ENCODE assay signal across 27 cellular contexts in the genomic region with DNA sequence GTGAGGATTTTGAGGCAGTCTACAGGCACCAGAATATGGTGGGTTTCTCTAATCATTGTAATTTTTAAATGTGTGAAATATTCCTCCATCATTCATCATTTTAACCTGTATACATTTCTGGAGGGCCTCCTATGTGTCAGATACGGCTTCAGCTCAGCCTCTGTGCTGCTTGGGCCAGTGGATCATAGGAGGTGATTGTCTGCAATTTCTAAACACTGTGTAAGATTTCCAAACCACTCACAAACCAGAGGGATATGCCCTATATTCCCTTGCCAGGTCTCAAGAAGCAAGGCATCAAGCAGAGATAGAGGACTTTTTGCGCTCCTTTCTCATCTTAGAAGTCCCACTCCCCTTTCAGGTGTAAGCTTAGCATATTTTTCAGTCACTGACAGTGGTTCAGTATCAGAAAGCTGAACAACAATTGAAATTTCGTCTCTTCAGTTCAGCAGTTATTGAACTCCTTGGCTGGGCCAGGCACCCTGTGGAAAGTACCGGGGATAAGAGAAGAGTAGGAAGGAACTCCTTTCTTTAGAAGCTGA.
DNase-seq lines count a peak whose midpoint lies in the region; ATAC-seq and TF ChIP-seq lines count a peak whose summit lies in the region.
"Had no signal": no experiment of that assay in that cellular context is flagged by ENCODE, and none has a peak within 500 bp of the region (broad histone marks: within the 10 kb centered on the region; RNA-seq: fewer than 3 reads in every experiment).

No MANE protein-coding gene starts in this region.

- DNase-seq in dorsolateral prefrontal cortex (no peak), left lobe of liver (ENCODE audit: low spot score) (no peak), OCI-M2 (lab: John Stamatoyannopoulos, UW; ENCODE audit: unreplicated experiment) (no peak), osteocyte (ENCODE audit: extremely low spot score, unreplicated experiment) (no peak)
- no peak for DNase-seq in activated CD4-positive, alpha-beta T cell treated with anti-CD3 and anti-CD28 coated beads for 48 hours
- DNase-seq: ACHN; activated naive CD4-positive, alpha-beta T cell; activated T-cell treated with anti-CD3 and anti-CD28 coated beads, Interleukin-2, amount 50 U/mL, for 1 hour; adrenal gland; endodermal cell; GOT3; KG1; MG63; NCI-H1105 treated with DMSO at 0.1 percent for 48 hours; NCI-H2081; NCI-H345; pancreas; stimulated activated CD4-positive, alpha-beta T cell treated with anti-CD3 and anti-CD28 coated beads, Interleukin-4, amount 100 ng/mL, for 24 hours; testis had no signal

- TF ChIP-seq CTCF in dorsolateral prefrontal cortex (IDR thresholded peaks at IDR 0.05 in 54 of 56, conservative IDR thresholded peaks at IDR 0.05 in 2 of 56; ENCODE audit: low read depth in 1 of 56, partially characterized antibody in 56 of 56) (no peak), osteocyte (IDR thresholded peaks at IDR 0.05) (no peak)

- H3K27me3 ChIP-seq in dorsolateral prefrontal cortex = no peaks in the 10 kb centered on the region
- H3K27me3 ChIP-seq: adrenal gland, BLaER1, breast epithelium, MG63, pancreas, testis had no signal

- no peaks in the 10 kb centered on the region for H3K36me3 Mint-ChIP-seq in activated T-helper 17 cell treated with anti-CD3 and anti-CD28 coated beads, Interleukin-2, amount 50 U/mL, for 72 hours (ENCODE audit: low read depth)
- peaks cover 1% of the 10 kb centered on the region for H3K36me3 Mint-ChIP-seq in osteocyte (ENCODE audit: unreplicated experiment)
- H3K36me3 Mint-ChIP-seq: natural killer cell treated with Interleukin-12 subunit alpha and Interleukin-12 subunit beta and Interleukin-15 and Interleukin-18, amount 100 ng/mL, for 72 hours; stimulated activated memory B cell treated with anti-CD40 and anti-IgM and Interleukin-4, amounts not matched to agents 10 μg/mL and 1 μg/mL and 100 μg/mL, for 72 hours had no signal

- no peaks in the 10 kb centered on the region for H3K27me3 Mint-ChIP-seq in activated T-helper 17 cell treated with anti-CD3 and anti-CD28 coated beads, Interleukin-2, amount 50 U/mL, for 72 hours
- H3K27me3 Mint-ChIP-seq in osteocyte (ENCODE audit: unreplicated experiment) = no peaks in the 10 kb centered on the region

- H3K4me3 ChIP-seq in dorsolateral prefrontal cortex = peak overlapping the region in 8 of 59 donors; percentile 0 to 61 (median 27)
- H3K4me3 ChIP-seq: adrenal gland, BLaER1, breast epithelium, MG63, pancreas, testis had no signal

- H3K4me1 Mint-ChIP-seq in activated T-helper 17 cell treated with anti-CD3 and anti-CD28 coated beads, Interleukin-2, amount 50 U/mL, for 72 hours = peaks cover 22% of the 10 kb centered on the region
- H3K4me1 Mint-ChIP-seq in osteocyte (ENCODE audit: unreplicated experiment) = peaks cover 7% of the 10 kb centered on the region

- ATAC-seq in activated T-helper 17 cell treated with anti-CD3 and anti-CD28 coated beads, Interleukin-2, amount 50 U/mL, for 72 hours (replicated peaks) = no peak
- ATAC-seq in left lobe of liver = peak; percentile 48
- ATAC-seq: esophagus mucosa; natural killer cell treated with Interleukin-12 subunit alpha and Interleukin-12 subunit beta and Interleukin-15 and Interleukin-18, amount 100 ng/mL, for 72 hours; pancreas; stimulated activated memory B cell treated with anti-CD40 and anti-IgM and Interleukin-4, amounts not matched to agents 10 μg/mL and 1 μg/mL and 100 μg/mL, for 72 hours had no signal

- H3K27ac ChIP-seq in dorsolateral prefrontal cortex (peak overlapping the region in 57 of 59 donors; percentile 13 to 92 (median 67)), temporal lobe (ENCODE audit: low read depth, low read length) (peak overlapping the region; percentile 58)
- H3K27ac ChIP-seq: adrenal gland, BLaER1, breast epithelium, pancreas had no signal

- H3K9me3 Mint-ChIP-seq in activated T-helper 17 cell treated with anti-CD3 and anti-CD28 coated beads, Interleukin-2, amount 50 U/mL, for 72 hours = no peaks in the 10 kb centered on the region
- H3K9me3 Mint-ChIP-seq in osteocyte (ENCODE audit: unreplicated experiment) = no peaks in the 10 kb centered on the region
- H3K9me3 Mint-ChIP-seq: endodermal cell; natural killer cell treated with Interleukin-12 subunit alpha and Interleukin-12 subunit beta and Interleukin-15 and Interleukin-18, amount 100 ng/mL, for 72 hours; stimulated activated memory B cell treated with anti-CD40 and anti-IgM and Interleukin-4, amounts not matched to agents 10 μg/mL and 1 μg/mL and 100 μg/mL, for 72 hours; T-helper 2 cell treated with Interferon-gamma antibody and Interleukin-4, amounts not matched to agents 5 μg/mL and 100 μg/mL, for 36 hours had no signal

- H3K4me3 Mint-ChIP-seq in activated T-helper 17 cell treated with anti-CD3 and anti-CD28 coated beads, Interleukin-2, amount 50 U/mL, for 72 hours = no peak overlapping the region
- no peak overlapping the region for H3K4me3 Mint-ChIP-seq in osteocyte (ENCODE audit: unreplicated experiment)
- H3K4me3 Mint-ChIP-seq: endodermal cell; natural killer cell treated with Interleukin-12 subunit alpha and Interleukin-12 subunit beta and Interleukin-15 and Interleukin-18, amount 100 ng/mL, for 72 hours; stimulated activated memory B cell treated with anti-CD40 and anti-IgM and Interleukin-4, amounts not matched to agents 10 μg/mL and 1 μg/mL and 100 μg/mL, for 72 hours; T-helper 2 cell treated with Interferon-gamma antibody and Interleukin-4, amounts not matched to agents 5 μg/mL and 100 μg/mL, for 36 hours had no signal

- intact Hi-C loops in dorsolateral prefrontal cortex (cut with DNase I) = loop anchor here (5.0 to 10.0 kb wide), 5 partner anchors 46 to 218 kb away; partner anchors contain the start of gene NFIA (in 2 of the 2)

- H3K27ac Mint-ChIP-seq in activated T-helper 17 cell treated with anti-CD3 and anti-CD28 coated beads, Interleukin-2, amount 50 U/mL, for 72 hours = peak overlapping the region; percentile 34
- no peak overlapping the region for H3K27ac Mint-ChIP-seq in osteocyte (ENCODE audit: unreplicated experiment)
- H3K27ac Mint-ChIP-seq: endodermal cell; stimulated activated memory B cell treated with anti-CD40 and anti-IgM and Interleukin-4, amounts not matched to agents 10 μg/mL and 1 μg/mL and 100 μg/mL, for 72 hours; T-helper 2 cell treated with Interferon-gamma antibody and Interleukin-4, amounts not matched to agents 5 μg/mL and 100 μg/mL, for 36 hours had no signal
